ENCODE assay signal across 6 cellular contexts in the genomic region with DNA sequence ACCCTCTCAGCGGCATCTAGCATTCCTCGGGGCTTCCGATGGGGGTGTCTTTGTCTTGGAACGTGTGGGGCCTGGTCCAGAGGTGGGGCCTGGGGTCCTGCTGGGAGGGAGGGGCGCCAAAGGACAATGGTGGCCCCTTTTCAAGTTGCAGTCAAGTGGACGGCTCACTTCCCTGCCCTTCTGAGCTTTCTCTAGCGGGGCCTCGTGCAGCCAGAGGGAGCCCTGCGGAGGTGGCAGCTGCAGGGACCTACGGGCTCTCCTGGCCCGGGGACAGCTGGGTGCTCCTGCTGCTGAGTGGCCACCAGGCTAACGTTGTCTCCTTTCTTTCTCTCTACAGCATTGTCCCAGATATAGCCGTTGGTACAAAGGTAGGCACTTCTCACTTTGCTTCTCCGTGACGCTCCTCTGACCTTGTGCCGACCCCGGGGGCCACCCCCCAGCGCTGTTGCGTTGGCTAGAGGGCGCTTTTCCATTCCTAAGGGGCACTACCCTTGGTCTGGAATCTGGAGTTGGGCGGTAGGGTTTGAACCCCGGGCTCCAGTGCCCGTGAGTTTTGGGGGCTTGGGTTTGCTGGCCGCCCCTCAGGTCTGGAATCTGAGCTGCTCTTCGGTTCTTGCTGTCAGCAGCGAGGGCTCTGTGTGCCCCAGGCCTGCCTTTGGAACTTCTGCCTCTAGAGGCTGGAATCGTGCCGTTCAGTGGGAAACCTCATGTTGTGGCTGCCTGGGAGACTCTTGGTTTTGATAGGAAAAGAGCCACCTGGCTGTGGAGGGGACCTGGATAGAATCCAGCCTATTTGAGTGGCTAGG.
A peak's percentile ranks its signal among the peaks of the same experiment; 100 is the strongest.
DNase-seq lines count a peak whose midpoint lies in the region; TF ChIP-seq lines count a peak whose summit lies in the region.

No MANE protein-coding gene starts in this region.

- H3K9me3 ChIP-seq in DOHH2 (ENCODE audit: control insufficient read depth, insufficient read depth, low read length) (no peaks in the 10 kb centered on the region), tibial artery (no peaks in the 10 kb centered on the region)

- H3K4me3 ChIP-seq in DOHH2 (ENCODE audit: low read length) (peak overlapping the region; percentile 83), foreskin fibroblast (ENCODE audit: low read depth in 1 of 2, low read length in 2 of 2) (peak overlapping the region; percentile 94 to 95), tibial artery (peak overlapping the region; percentile 82 to 98)

- H3K27me3 ChIP-seq in DOHH2 (ENCODE audit: control insufficient read depth, low read length) (no peaks in the 10 kb centered on the region), tibial artery (no peaks in the 10 kb centered on the region)

- H3K9me2 ChIP-seq in DOHH2 (replicated peaks; ENCODE audit: control insufficient read depth, low read length), result no peaks in the 10 kb centered on the region

- peaks cover 25% of the 10 kb centered on the region for H3K4me1 ChIP-seq in DOHH2 (ENCODE audit: control insufficient read depth, low read length)
- peaks cover 23 to 72% (median 63%) of the 10 kb centered on the region in 4 donors for H3K4me1 ChIP-seq in tibial artery

- intact Hi-C loops in tibial artery (cut with DNase I; ENCODE audit: low total_unique reads), result no loop called here

- TF ChIP-seq CTCF in DOHH2 (IDR thresholded peaks at IDR 0.05; ENCODE audit: low read depth, low read length, poor library complexity, severe bottlenecking) (peak; percentile 40), foreskin fibroblast (IDR thresholded peaks at IDR 0.05; ENCODE audit: low read depth, low read length) (peak; percentile 21), tibial artery (IDR thresholded peaks at IDR 0.05) (no peak)

- H4K20me1 ChIP-seq in DOHH2 (ENCODE audit: control insufficient read depth, insufficient read depth, low read depth, low read length), result peaks cover 55% of the 10 kb centered on the region

- DNase-seq in RPMI8226, result peak; percentile 51
- DNase-seq in foreskin fibroblast, result peak in 1 of 2 donors; percentile 61
- no peak for DNase-seq in tibial artery
- no peak for DNase-seq in stimulated activated CD4-positive, alpha-beta T cell treated with anti-CD3 and anti-CD28 coated beads, Interleukin-1b, Interleukin-23, amount 100 ng/mL, for 48 hours
- DNase-seq in NCI-H1417 treated with DMSO at 0.1 percent for 48 hours (lab: John Stamatoyannopoulos, UW), result no peak

- H3K4me2 ChIP-seq in DOHH2 (ENCODE audit: low read length), result peak overlapping the region; percentile 86

- 0 out of 2 replicates have a peak overlapping the region, but pooled peaks have one; percentile 61 for H3K27ac ChIP-seq in DOHH2 (ENCODE audit: low read depth, low read length)
- H3K27ac ChIP-seq in tibial artery, result peak overlapping the region; percentile 91 to 98

- H3K79me2 ChIP-seq in DOHH2 (ENCODE audit: control insufficient read depth, low read length), result peaks cover 77% of the 10 kb centered on the region

- no peaks in the 10 kb centered on the region for H3F3A ChIP-seq in DOHH2 (ENCODE audit: control insufficient read depth, insufficient read depth)

- H3K36me3 ChIP-seq in DOHH2 (ENCODE audit: control insufficient read depth, low read length) (peaks cover 64% of the 10 kb centered on the region), tibial artery (peaks cover 14 to 29% (median 24%) of the 10 kb centered on the region in 3 donors)

Comparison
In these comparisons a context has a peak if more than half of its experiments do, and no peak if none do; other contexts are left out.
1. CTCF ChIP-seq: peak in DOHH2 (single experiment) and foreskin fibroblast (single experiment); none in tibial artery (0 of 2).
2. Peak in every context shown above with its lines, with median percentiles within 50 percentile points of each other: H3K4me3 ChIP-seq.